In the genomic region with DNA sequence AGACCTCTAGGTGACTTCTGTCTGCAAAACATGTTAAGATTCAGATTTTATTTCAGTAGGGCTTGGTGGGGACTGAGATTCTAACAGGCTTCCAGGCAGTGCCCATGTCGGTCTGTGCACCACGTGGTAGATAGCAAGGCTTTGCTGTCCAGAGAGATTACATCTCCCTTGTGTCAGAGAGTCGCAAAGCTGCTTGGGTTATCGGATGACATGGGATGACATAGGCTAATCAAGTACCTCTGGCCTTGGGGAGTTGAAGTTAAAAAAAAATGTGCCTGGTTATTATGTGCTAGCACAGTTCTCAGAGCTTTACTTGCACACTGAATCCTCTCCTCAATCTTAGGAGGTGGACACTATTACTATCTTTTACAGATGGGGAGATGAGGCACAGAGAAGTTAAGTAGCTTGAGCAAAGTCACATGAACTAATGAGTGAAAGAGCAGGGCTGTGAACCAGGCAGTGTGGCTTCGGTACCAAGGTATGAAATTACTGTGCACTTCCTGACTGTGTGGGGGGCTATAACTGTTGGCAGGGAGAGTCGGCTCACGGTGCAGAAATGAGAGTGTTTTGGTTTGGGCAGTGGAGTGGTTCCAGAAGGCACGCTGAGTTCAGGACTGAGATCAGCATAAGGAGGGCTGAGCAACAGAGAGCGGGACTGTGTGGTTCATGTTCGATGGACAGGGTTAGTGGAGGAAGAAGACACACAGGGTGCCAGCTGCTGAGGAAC, we compare ENCODE assay signal across 8 cellular contexts. TPM values are rescaled to one million over a fixed set of nuclear protein-coding genes. Genes with fewer than 3 reads are reported as not detected.
DNase-seq lines count a peak whose midpoint lies in the region; ATAC-seq, FAIRE-seq and TF ChIP-seq lines count a peak whose summit lies in the region.

No MANE protein-coding gene starts in this region.

- no peak for FAIRE-seq in HTR-8/SVneo (lab: Jason Lieb, UNC)

- no peaks in the 10 kb centered on the region for H3K9me3 Mint-ChIP-seq in activated naive CD8-positive, alpha-beta T cell treated with anti-CD3 and anti-CD28 coated beads for 36 hours

- H3K36me3 ChIP-seq in GM06990 (ENCODE audit: control insufficient read depth, insufficient read depth, low read length) = no peaks in the 10 kb centered on the region
- no peaks in the 10 kb centered on the region for H3K36me3 ChIP-seq in right atrium auricular region

- no peak for TF ChIP-seq CTCF in GM06990 (IDR thresholded peaks at IDR 0.05; ENCODE audit: insufficient read depth, low read length, poor library complexity, severe bottlenecking)
- no peak for TF ChIP-seq CTCF in right atrium auricular region (IDR thresholded peaks at IDR 0.05)

- ATAC-seq in GM19372 (IDR thresholded peaks at IDR 0.05; ENCODE audit: low read depth, unreplicated experiment) = peak; percentile 61
- ATAC-seq in HG03342 (IDR thresholded peaks at IDR 0.05; ENCODE audit: unreplicated experiment) = peak; percentile 83
- peak; percentile 94 for ATAC-seq in stimulated activated naive CD8-positive, alpha-beta T cell treated with anti-CD3 and anti-CD28 coated beads, Interleukin-15, Interleukin-2, amounts not matched to agents 100 U/mL and 50 U/mL, for 24 hours

- H3K36me3 Mint-ChIP-seq in activated naive CD8-positive, alpha-beta T cell treated with anti-CD3 and anti-CD28 coated beads for 36 hours = no peaks in the 10 kb centered on the region

- DNase-seq in GM06990 (ENCODE audit: extremely low read depth, insufficient read length) (peak; percentile 83), HTR-8/SVneo (ENCODE audit: insufficient read length, low spot score) (no peak), right atrium auricular region (ENCODE audit: low spot score) (no peak), GM03348 (ENCODE audit: low spot score) (no peak)
- DNase-seq in activated naive CD8-positive, alpha-beta T cell treated with anti-CD3 and anti-CD28 coated beads for 36 hours = peak; percentile 38
- DNase-seq in stimulated activated naive CD8-positive, alpha-beta T cell treated with anti-CD3 and anti-CD28 coated beads, Interleukin-15, Interleukin-2, amounts not matched to agents 100 U/mL and 50 U/mL, for 24 hours = peak; percentile 45

- peak overlapping the region; percentile 40 for H3K4me3 ChIP-seq in GM06990 (replicated peaks; ENCODE audit: low read depth, low read length)
- no peak overlapping the region for H3K4me3 ChIP-seq in right atrium auricular region

- H3K27ac Mint-ChIP-seq in activated naive CD8-positive, alpha-beta T cell treated with anti-CD3 and anti-CD28 coated beads for 36 hours = peak overlapping the region; percentile 0

- H3K27me3 ChIP-seq in GM06990 (replicated peaks; ENCODE audit: control insufficient read depth, insufficient read depth, low read length) = no peaks in the 10 kb centered on the region
- no peaks in the 10 kb centered on the region for H3K27me3 ChIP-seq in right atrium auricular region

- peaks cover 28% of the 10 kb centered on the region for H3K4me1 Mint-ChIP-seq in activated naive CD8-positive, alpha-beta T cell treated with anti-CD3 and anti-CD28 coated beads for 36 hours

- no peak overlapping the region for H3K4me3 Mint-ChIP-seq in activated naive CD8-positive, alpha-beta T cell treated with anti-CD3 and anti-CD28 coated beads for 36 hours

- H3K4me1 ChIP-seq in right atrium auricular region = peaks cover 0 to 10% of the 10 kb centered on the region in 2 donors

- H3K9me3 ChIP-seq in right atrium auricular region = no peaks in the 10 kb centered on the region

- H3K27ac ChIP-seq in right atrium auricular region = no peak overlapping the region

- no peaks in the 10 kb centered on the region for H3K27me3 Mint-ChIP-seq in activated naive CD8-positive, alpha-beta T cell treated with anti-CD3 and anti-CD28 coated beads for 36 hours

RNA-seq across cellular contexts. Expression of a gene that starts 41.1 kb away (rescaled TPM):
- 10 to 100 TPM; 18.4 to 20.0 TPM for total RNA-seq in activated naive CD8-positive, alpha-beta T cell treated with anti-CD3 and anti-CD28 coated beads for 36 hours
- 10 to 100 TPM in 1 of 2 donors, 1 to 10 TPM in 1; 9.4 to 15.0 TPM for total RNA-seq in right atrium auricular region

RNA-seq across cellular contexts. Expression of a gene that starts 41.6 kb away (rescaled TPM):
- total RNA-seq in activated naive CD8-positive, alpha-beta T cell treated with anti-CD3 and anti-CD28 coated beads for 36 hours = 10 to 100 TPM; 44.3 to 45.7 TPM
- 10 to 100 TPM; 19.1 to 22.5 TPM for total RNA-seq in right atrium auricular region

Comparison
In these comparisons a context has a peak if more than half of its experiments do, and no peak if none do; other contexts are left out.
1. DNase-seq: peak in GM06990 (single experiment), activated naive CD8-positive, alpha-beta T cell treated with anti-CD3 and anti-CD28 coated beads for 36 hours (single experiment) and stimulated activated naive CD8-positive, alpha-beta T cell treated with anti-CD3 and anti-CD28 coated beads, Interleukin-15, Interleukin-2, amounts not matched to agents 100 U/mL and 50 U/mL, for 24 hours (single experiment); none in HTR-8/SVneo (single experiment), right atrium auricular region (single experiment) and GM03348 (single experiment).
2. Peak in every context shown above with its lines, with median percentiles within 50 percentile points of each other: ATAC-seq.